ENCODE assay signal across 7 cellular contexts in genomic region chr9:121390372-121390771, GRCh38.
"Had no signal": no experiment of that assay in that cellular context is flagged by ENCODE, and none has a peak within 500 bp of the region (broad histone marks: within the 10 kb centered on the region; RNA-seq: fewer than 3 reads in every experiment).

No MANE protein-coding gene starts in this region.

- H3K4me2 ChIP-seq: GM23338 had no signal

- DNase-seq: H7, KG1 had no signal

- H3K4me1 ChIP-seq: HAP-1 had no signal

- H2AFZ ChIP-seq: GM23338 had no signal

- H3K36me3 ChIP-seq: HAP-1 had no signal

- FAIRE-seq: HepG2 had no signal

- H3K27ac ChIP-seq: HL-60 had no signal

- ATAC-seq: GM23338, HCT116, HepG2 had no signal

- H3K4me3 ChIP-seq: GM23338, HAP-1 had no signal

- H3K9me3 ChIP-seq: HAP-1 had no signal
